ENCODE assay signal across 14 cellular contexts in the genomic region with DNA sequence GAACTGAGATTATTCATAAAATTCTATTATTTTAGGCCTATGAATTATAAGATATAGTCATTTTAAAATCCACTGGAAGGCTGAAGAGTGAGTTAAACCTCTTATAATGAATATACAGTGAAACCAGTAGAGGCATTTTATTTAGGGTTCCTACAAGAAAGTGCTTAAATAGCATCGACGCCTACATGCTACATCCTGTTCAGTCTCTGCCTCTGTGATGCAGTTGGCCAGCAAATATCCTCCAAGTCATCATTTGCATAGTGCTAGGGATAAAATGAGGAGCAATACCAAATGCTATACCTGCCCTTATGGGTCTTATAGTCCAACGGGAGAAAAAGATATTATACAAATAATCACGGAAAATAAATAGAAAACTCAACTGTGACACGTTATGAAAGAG.
"Had no signal": no experiment of that assay in that cellular context is flagged by ENCODE, and none has a peak within 500 bp of the region (broad histone marks: within the 10 kb centered on the region; RNA-seq: fewer than 3 reads in every experiment).

No MANE protein-coding gene starts in this region.

- DNase-seq: activated B cell treated with CpG ODN at 0.5 μM for 24 hours; activated CD8-positive, alpha-beta memory T cell treated with anti-CD3 and anti-CD28 coated beads, Interleukin-2, amount 10 ng/mL, durations not matched to agents 7 days and 5 days; activated gamma-delta T cell; activated T-cell treated with anti-CD3 and anti-CD28 coated beads, Interleukin-2, amount 50 U/mL, for 24 hours; head of caudate nucleus; islet precursor cell; left lung; pancreas; stimulated activated CD4-positive, alpha-beta T cell treated with anti-CD3 and anti-CD28 coated beads, Interleukin-4, amount 100 ng/mL, for 1 hour; stimulated activated CD8-positive, alpha-beta memory T cell treated with anti-CD3 and anti-CD28 coated beads, Interleukin-4, amount 100 ng/mL, for 48 hours had no signal

- H3K27me3 ChIP-seq: esophagus muscularis mucosa, foreskin keratinocyte, left lung, pancreas, vagina had no signal

- H3K4me3 ChIP-seq: esophagus muscularis mucosa, left lung, pancreas, thoracic aorta, vagina had no signal

- H3K27ac ChIP-seq: esophagus muscularis mucosa, foreskin keratinocyte, left lung, pancreas, thoracic aorta, vagina had no signal

- ATAC-seq: activated CD8-positive, alpha-beta memory T cell treated with anti-CD3 and anti-CD28 coated beads, Interleukin-2, amount 10 ng/mL, durations not matched to agents 7 days and 5 days; foreskin keratinocyte; left lung; pancreas had no signal
